In genomic region chr17:53032861-53033271, GRCh38 we compare ENCODE assay signal across 9 cellular contexts.
DNase-seq lines count a peak whose midpoint lies in the region; ATAC-seq, FAIRE-seq and TF ChIP-seq lines count a peak whose summit lies in the region.
"Had no signal": no experiment of that assay in that cellular context is flagged by ENCODE, and none has a peak within 500 bp of the region (broad histone marks: within the 10 kb centered on the region; RNA-seq: fewer than 3 reads in every experiment).

No MANE protein-coding gene starts in this region.

- H2BK5ac ChIP-seq in mesendoderm (ENCODE audit: low read length), result peak overlapping the region; percentile 19

- no peak overlapping the region for H3K4ac ChIP-seq in mesendoderm (ENCODE audit: low read depth, low read length)

- H3K23ac ChIP-seq in mesendoderm (ENCODE audit: low read length), result no peak overlapping the region

- no peak overlapping the region for H2BK120ac ChIP-seq in mesendoderm (ENCODE audit: low read depth, low read length)

- H3K27me3 ChIP-seq in astrocyte (ENCODE audit: insufficient read depth, low read length) (no peaks in the 10 kb centered on the region), mesendoderm (ENCODE audit: insufficient read depth, low read length, poor library complexity) (no peaks in the 10 kb centered on the region), ovary (no peaks in the 10 kb centered on the region)

- TF ChIP-seq CTCF in astrocyte (IDR thresholded peaks at IDR 0.05; ENCODE audit: insufficient read depth, low read depth, low read length), result peak; percentile 36
- no peak for TF ChIP-seq CTCF in ovary (IDR thresholded peaks at IDR 0.05)
- no peak for TF ChIP-seq CTCF in natural killer cell (IDR thresholded peaks at IDR 0.05)

- TF ChIP-seq EP300 in ovary (IDR thresholded peaks at IDR 0.05), result no peak

- H3K4me3 ChIP-seq in astrocyte (ENCODE audit: insufficient read depth, low read depth, low read length), result no peak overlapping the region
- H3K4me3 ChIP-seq in mesendoderm (ENCODE audit: low read length), result no peak overlapping the region
- H3K4me3 ChIP-seq in ovary, result no peak overlapping the region

- H4K8ac ChIP-seq in mesendoderm (ENCODE audit: low read depth, low read length), result no peak overlapping the region

- no peak overlapping the region for H2AFZ ChIP-seq in astrocyte (ENCODE audit: low read depth, low read length)

- no peak for FAIRE-seq in astrocyte (lab: Jason Lieb, UNC)

- no peak for TF ChIP-seq POLR2A in ovary (IDR thresholded peaks at IDR 0.05)

- H3K79me2 ChIP-seq in astrocyte (ENCODE audit: insufficient read depth, low read length) (no peaks in the 10 kb centered on the region), mesendoderm (ENCODE audit: control insufficient read depth, insufficient read depth, low read length) (no peaks in the 10 kb centered on the region)

- H3K9me3 Mint-ChIP-seq in astrocyte (ENCODE audit: unreplicated experiment), result no peaks in the 10 kb centered on the region
- H3K9me3 Mint-ChIP-seq in natural killer cell, result peaks cover 21 to 30% of the 10 kb centered on the region in 2 donors

- ATAC-seq in HG03159 (IDR thresholded peaks at IDR 0.05; ENCODE audit: unreplicated experiment) (no peak), natural killer cell (no peak)

- no peaks in the 10 kb centered on the region for H3K27me3 Mint-ChIP-seq in astrocyte (ENCODE audit: low read depth, unreplicated experiment)
- H3K27me3 Mint-ChIP-seq in natural killer cell (ENCODE audit: low read depth in 2 of 2), result no peaks in the 10 kb centered on the region

- no CpG with 5 or more reads among the region's 3 CpGs for WGBS in mesendoderm (ENCODE audit: extremely low coverage, insufficient coverage, low lambda C conversion rate)
- 10 to 25% (median 15%) methylated on average over 3 of the region's 3 CpGs for WGBS in ovary, 3 donors

- H3K9ac ChIP-seq in astrocyte (ENCODE audit: low read length) (no peak overlapping the region), mesendoderm (ENCODE audit: low read length) (no peak overlapping the region)

- H4K5ac ChIP-seq in mesendoderm (ENCODE audit: low read length), result no peak overlapping the region

- no peak overlapping the region for H3K18ac ChIP-seq in mesendoderm (ENCODE audit: low read length)

- DNase-seq in EL, result peak; percentile 1
- DNase-seq in NCI-H1694 (lab: John Stamatoyannopoulos, UW), result peak; percentile 75
- peak; percentile 5 for DNase-seq in astrocyte (ENCODE audit: low read depth)
- peak; percentile 96 for DNase-seq in mesendoderm
- DNase-seq in posterior vena cava (ENCODE audit: low spot score), result no peak
- no peak for DNase-seq in ovary
- DNase-seq in natural killer cell, result no peak
- DNase-seq: stimulated activated CD4-positive, alpha-beta T cell treated with anti-CD3 and anti-CD28 coated beads, Interleukin-12 subunit alpha, Interleukin-12 subunit beta, amount 100 ng/mL, for 4 hours had no signal

- H3K4me3 Mint-ChIP-seq in astrocyte (ENCODE audit: unreplicated experiment), result no peak overlapping the region
- H3K4me3 Mint-ChIP-seq in natural killer cell, result no peak overlapping the region

- H3K36me3 ChIP-seq in astrocyte (ENCODE audit: insufficient read depth, low read length), result no peaks in the 10 kb centered on the region
- no peaks in the 10 kb centered on the region for H3K36me3 ChIP-seq in mesendoderm (ENCODE audit: control insufficient read depth, insufficient read depth, low read length)
- H3K36me3 ChIP-seq in ovary, result no peaks in the 10 kb centered on the region

- no peak overlapping the region for H3K56ac ChIP-seq in mesendoderm (ENCODE audit: low read length)

- H3K9me3 ChIP-seq in astrocyte (ENCODE audit: insufficient read depth, low read depth, low read length) (no peaks in the 10 kb centered on the region), ovary (no peaks in the 10 kb centered on the region)

- intact Hi-C loops in posterior vena cava (cut with DNase I) (no loop called here), ovary (cut with DNase I) (no loop called here), natural killer cell (cut with micrococcal nuclease) (no loop called here)

- H2AK5ac ChIP-seq in mesendoderm (ENCODE audit: low read length), result no peak overlapping the region

- H3K4me1 Mint-ChIP-seq in astrocyte (ENCODE audit: low read depth, unreplicated experiment), result no peaks in the 10 kb centered on the region
- no peaks in the 10 kb centered on the region for H3K4me1 Mint-ChIP-seq in natural killer cell

- H3K27ac ChIP-seq in astrocyte (ENCODE audit: low read depth, low read length) (no peak overlapping the region), mesendoderm (ENCODE audit: low read depth, low read length) (no peak overlapping the region), ovary (no peak overlapping the region)

- H3K36me3 Mint-ChIP-seq in astrocyte (ENCODE audit: low read depth, unreplicated experiment) (no peaks in the 10 kb centered on the region), natural killer cell (peaks cover 19% of the 10 kb centered on the region)

- H3K4me1 ChIP-seq in astrocyte (ENCODE audit: insufficient read depth, low read length), result no peaks in the 10 kb centered on the region
- H3K4me1 ChIP-seq in mesendoderm (ENCODE audit: control insufficient read depth, low read depth, low read length), result peaks cover 5% of the 10 kb centered on the region
- no peaks in the 10 kb centered on the region for H3K4me1 ChIP-seq in ovary (ENCODE audit: insufficient read depth)

- H3K79me1 ChIP-seq in mesendoderm (ENCODE audit: low read length), result no peaks in the 10 kb centered on the region

- no peak overlapping the region for H2BK15ac ChIP-seq in mesendoderm (replicated peaks; ENCODE audit: low read depth)

- H4K20me1 ChIP-seq in astrocyte (ENCODE audit: insufficient read depth, low read length), result no peaks in the 10 kb centered on the region

- H3K27ac Mint-ChIP-seq in astrocyte (ENCODE audit: unreplicated experiment) (no peak overlapping the region), natural killer cell (no peak overlapping the region)

- H3K4me2 ChIP-seq in astrocyte (ENCODE audit: low read length), result no peak overlapping the region
- H3K4me2 ChIP-seq in mesendoderm (ENCODE audit: low read length), result no peak overlapping the region

Comparison
In these comparisons a context has a peak if more than half of its experiments do, and no peak if none do; other contexts are left out.
1. DNase-seq: peak in EL (single experiment), NCI-H1694 (single experiment), astrocyte (single experiment) and mesendoderm (single experiment); none in posterior vena cava (single experiment), ovary (0 of 5) and natural killer cell (single experiment).